Comparison of ENCODE assay signal across 1 cellular context in the genomic region with DNA sequence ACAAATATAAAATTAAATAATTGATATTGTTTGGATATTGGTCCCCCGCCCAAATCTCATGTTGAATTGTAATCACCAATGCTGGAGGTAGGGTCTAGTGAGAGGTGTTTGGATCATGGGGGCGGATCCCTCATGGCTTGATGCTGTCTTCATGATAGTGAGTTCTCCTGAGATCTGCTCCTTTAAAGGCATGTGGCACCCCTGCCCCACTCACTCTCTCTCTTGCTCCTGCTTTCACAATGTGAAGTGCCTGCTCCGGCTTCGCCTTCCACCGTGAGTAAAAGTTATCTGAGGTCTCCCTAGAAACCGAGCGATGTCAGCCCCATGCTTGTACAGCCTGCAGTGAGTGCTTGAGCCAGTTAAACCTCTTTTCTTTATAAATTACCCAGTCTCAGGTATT.
TF ChIP-seq lines count a peak whose summit lies in the region.

No MANE protein-coding gene starts in this region.

TF ChIP-seq in HEK293, 187 proteins besides CTCF, POLR2A, EP300 and RAD21:
- no peak for TF ChIP-seq TRIM28 (IDR thresholded peaks at IDR 0.05; ENCODE audit: borderline replicate concordance, low read length)
- TF ChIP-seq ZNF19 (tag by site-specific recombination; IDR thresholded peaks at IDR 0.05; ENCODE audit: low read depth) = no peak
- TF ChIP-seq ZNF530 (tag by site-specific recombination; IDR thresholded peaks at IDR 0.05; ENCODE audit: low read depth) = no peak
- TF ChIP-seq ELK4 (IDR thresholded peaks at IDR 0.05; ENCODE audit: borderline replicate concordance, low read depth, low read length) = peak; percentile 51; the same call in 1 of the 2 replicates
- TF ChIP-seq HOXC10 (CRISPR knock-in tag; IDR thresholded peaks at IDR 0.05) = no peak
